21 cellular contexts compared by ENCODE assay signal in the genomic region with DNA sequence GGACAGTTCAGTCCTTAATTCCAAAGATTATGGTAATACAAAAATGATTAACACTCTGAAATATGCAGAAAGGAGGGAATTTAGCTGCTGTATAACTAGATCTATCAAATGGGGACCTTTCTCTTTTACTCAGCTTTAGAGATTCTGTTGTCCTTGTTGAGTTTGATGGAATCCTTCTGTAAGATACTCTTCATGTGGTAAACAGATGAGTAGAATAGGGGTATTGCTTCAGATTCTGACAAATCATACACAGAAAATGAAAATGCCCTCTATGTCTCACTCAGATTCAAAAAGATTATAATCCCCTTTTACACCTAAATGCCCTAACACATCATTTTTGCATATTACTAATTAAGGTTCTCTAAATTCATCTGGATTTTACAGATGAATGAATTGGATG.
"Had no signal": no experiment of that assay in that cellular context is flagged by ENCODE, and none has a peak within 500 bp of the region (broad histone marks: within the 10 kb centered on the region; RNA-seq: fewer than 3 reads in every experiment).

No MANE protein-coding gene starts in this region.

- H3K27me3 Mint-ChIP-seq: natural killer cell treated with Interleukin-12 subunit alpha and Interleukin-12 subunit beta and Interleukin-15 and Interleukin-18, amount 100 ng/mL, for 72 hours had no signal

- H3K4me3 Mint-ChIP-seq: natural killer cell treated with Interleukin-12 subunit alpha and Interleukin-12 subunit beta and Interleukin-15 and Interleukin-18, amount 100 ng/mL, for 72 hours had no signal

- H3K36me3 ChIP-seq: esophagus squamous epithelium, spleen, stomach, thoracic aorta, transverse colon had no signal

- H3K9me3 Mint-ChIP-seq: natural killer cell treated with Interleukin-12 subunit alpha and Interleukin-12 subunit beta and Interleukin-15 and Interleukin-18, amount 100 ng/mL, for 72 hours had no signal

- ATAC-seq: foreskin keratinocyte; left colon; left ventricle myocardium superior; natural killer cell treated with Interleukin-12 subunit alpha and Interleukin-12 subunit beta and Interleukin-15 and Interleukin-18, amount 100 ng/mL, for 72 hours; psoas muscle; sciatic nerve had no signal

- H3K27ac Mint-ChIP-seq: natural killer cell treated with Interleukin-12 subunit alpha and Interleukin-12 subunit beta and Interleukin-15 and Interleukin-18, amount 100 ng/mL, for 72 hours had no signal

- H3K36me3 Mint-ChIP-seq: natural killer cell treated with Interleukin-12 subunit alpha and Interleukin-12 subunit beta and Interleukin-15 and Interleukin-18, amount 100 ng/mL, for 72 hours had no signal

- H3K27ac ChIP-seq: esophagus squamous epithelium, foreskin keratinocyte, psoas muscle, spleen, stomach, thoracic aorta, transverse colon had no signal

- DNase-seq: dermis blood vessel endothelial cell; esophagus squamous epithelium; foreskin keratinocyte; left colon; left ventricle myocardium superior; mesenchymal stem cell; midbrain; occipital lobe; psoas muscle; retina; spleen; stimulated activated CD4-positive, alpha-beta T cell treated with anti-CD3 and anti-CD28 coated beads, Interleukin-2, amount 100 ng/mL, for 24 hours; stimulated activated CD4-positive, alpha-beta T cell treated with anti-CD3 and anti-CD28 coated beads, Interleukin-4, amount 100 ng/mL, for 4 hours; stimulated activated naive CD4-positive, alpha-beta T cell; stomach; substantia nigra; transverse colon had no signal

- H3K4me3 ChIP-seq: esophagus squamous epithelium, lung, psoas muscle, spleen, stomach, thoracic aorta, transverse colon had no signal

- H3K27me3 ChIP-seq: esophagus squamous epithelium, foreskin keratinocyte, spleen, stomach, transverse colon had no signal

- H3K9me3 ChIP-seq: esophagus squamous epithelium, psoas muscle, spleen, stomach, thoracic aorta, transverse colon had no signal
